Comparison of ENCODE assay signal across 21 cellular contexts in genomic region chr11:19511066-19511412, GRCh38.
DNase-seq lines count a peak whose midpoint lies in the region; ATAC-seq and TF ChIP-seq lines count a peak whose summit lies in the region.
"Had no signal": no experiment of that assay in that cellular context is flagged by ENCODE, and none has a peak within 500 bp of the region (broad histone marks: within the 10 kb centered on the region; RNA-seq: fewer than 3 reads in every experiment).

No MANE protein-coding gene starts in this region.

- no peak for ATAC-seq in GM21528 (IDR thresholded peaks at IDR 0.05; ENCODE audit: low FRiP score, unreplicated experiment)
- ATAC-seq: K562; mucosa of descending colon; stimulated activated naive CD8-positive, alpha-beta T cell treated with anti-CD3 and anti-CD28 coated beads, Interleukin-15, Interleukin-2, amounts not matched to agents 100 U/mL and 50 U/mL, for 24 hours had no signal

- H2AFZ ChIP-seq in mesenchymal stem cell (ENCODE audit: low read depth, low read length) = no peak overlapping the region
- H2AFZ ChIP-seq: PC-9 had no signal

- no peak for TF ChIP-seq CTCF in thyroid gland (IDR thresholded peaks at IDR 0.05)

- no peak for TF ChIP-seq POLR2A in thyroid gland (IDR thresholded peaks at IDR 0.05)

- DNase-seq in adipocyte (ENCODE audit: low read depth) (no peak), dermis blood vessel endothelial cell (peak; percentile 2), mesenchymal stem cell (no peak), thyroid gland (no peak), SJCRH30 (no peak), SW 1271 (lab: John Stamatoyannopoulos, UW) (no peak)
- DNase-seq: activated CD4-positive, alpha-beta T cell treated with anti-CD3 and anti-CD28 coated beads, Interleukin-2, amount 10 ng/mL, durations not matched to agents 24 days and 14 days; activated naive CD4-positive, alpha-beta T cell treated with Interleukin-2 at 50 U/mL for 16 hours; Calu3; NCI-H526; NK-92 treated with Interleukin-12 subunit alpha and Interleukin-12 subunit beta, amount 100 ng/mL, for 24 hours; PC-9; stimulated activated naive CD8-positive, alpha-beta T cell treated with anti-CD3 and anti-CD28 coated beads, Interleukin-15, Interleukin-2, amounts not matched to agents 100 U/mL and 50 U/mL, for 24 hours; T1000; WERI-Rb-1 had no signal

- H3K9ac ChIP-seq in adipocyte (ENCODE audit: low read length) = peak overlapping the region; percentile 9
- peak overlapping the region; percentile 3 for H3K9ac ChIP-seq in mesenchymal stem cell (ENCODE audit: low read length)

- H3K4me3 ChIP-seq in adipocyte (ENCODE audit: low read length) (peak overlapping the region; percentile 20), mesenchymal stem cell (ENCODE audit: insufficient read depth in 1 of 2, low read depth in 1 of 2, low read length in 2 of 2) (peak overlapping the region in 1 of 2 experiments; percentile 20), thyroid gland (replicated peaks in 1 of 3) (no peak overlapping the region), SJCRH30 (no peak overlapping the region)
- H3K4me3 ChIP-seq: cardiac muscle cell, K562, lower lobe of right lung, mucosa of descending colon, PC-9, transverse colon had no signal

- H3K27me3 ChIP-seq in adipocyte (replicated peaks; ENCODE audit: control insufficient read depth, insufficient read depth, low read length) = no peaks in the 10 kb centered on the region
- H3K27me3 ChIP-seq in mesenchymal stem cell (ENCODE audit: control insufficient read depth in 1 of 2, insufficient read depth in 1 of 2, low read length in 2 of 2) = peaks cover 0 to 58% of the 10 kb centered on the region in 2 experiments
- no peaks in the 10 kb centered on the region for H3K27me3 ChIP-seq in thyroid gland
- H3K27me3 ChIP-seq in SJCRH30 = no peaks in the 10 kb centered on the region

- H2BK5ac ChIP-seq in mesenchymal stem cell (ENCODE audit: low read depth, low read length, poor library complexity, severe bottlenecking) = no peak overlapping the region

- intact Hi-C loops in thyroid gland (cut with DNase I) = no loop called here

- no peak overlapping the region for H3K4me2 ChIP-seq in mesenchymal stem cell (ENCODE audit: low read length, poor library complexity, severe bottlenecking)
- H3K4me2 ChIP-seq: PC-9 had no signal

- H3K4ac ChIP-seq in mesenchymal stem cell (ENCODE audit: low read depth in 1 of 2, low read length in 2 of 2) = peak overlapping the region in 1 of 2 experiments; percentile 68

- H2AK5ac ChIP-seq in mesenchymal stem cell (ENCODE audit: low read length, severe bottlenecking) = no peak overlapping the region

- peak overlapping the region in 1 of 2 experiments; percentile 59 for H2BK12ac ChIP-seq in mesenchymal stem cell (ENCODE audit: low read length in 2 of 2)

- H2BK120ac ChIP-seq in mesenchymal stem cell (ENCODE audit: low read depth, low read length) = no peak overlapping the region

- peak overlapping the region in 1 of 2 experiments; percentile 83 for H3K14ac ChIP-seq in mesenchymal stem cell (ENCODE audit: low read length in 2 of 2)

- H4K91ac ChIP-seq in mesenchymal stem cell (ENCODE audit: low read length) = no peak overlapping the region

- no peak overlapping the region for H3K23ac ChIP-seq in mesenchymal stem cell (ENCODE audit: low read length in 2 of 2)

- 84% methylated on average over 1 of the region's 1 CpG for WGBS in mesenchymal stem cell
- 42 to 61% methylated on average over 1 of the region's 1 CpG for WGBS in thyroid gland, 2 donors

- no peaks in the 10 kb centered on the region for H3K79me1 ChIP-seq in mesenchymal stem cell (replicated peaks; ENCODE audit: low read length, poor library complexity, severe bottlenecking)

- H3K36me3 ChIP-seq in adipocyte (ENCODE audit: control insufficient read depth, insufficient read depth, low read length, severe bottlenecking) = no peaks in the 10 kb centered on the region
- no peaks in the 10 kb centered on the region for H3K36me3 ChIP-seq in mesenchymal stem cell (ENCODE audit: control insufficient read depth in 1 of 2, insufficient read depth in 2 of 2, low read depth in 1 of 2, low read length in 2 of 2)
- no peaks in the 10 kb centered on the region for H3K36me3 ChIP-seq in thyroid gland
- H3K36me3 ChIP-seq in SJCRH30 = no peaks in the 10 kb centered on the region
- H3K36me3 ChIP-seq: cardiac muscle cell, lower lobe of right lung, transverse colon, WERI-Rb-1 had no signal

- H3K27ac ChIP-seq in mesenchymal stem cell (ENCODE audit: low read length, poor library complexity, severe bottlenecking) (no peak overlapping the region), thyroid gland (peak overlapping the region; percentile 65 to 85 (median 73)), SJCRH30 (no peak overlapping the region)
- H3K27ac ChIP-seq: cardiac muscle cell, PC-9, transverse colon, WERI-Rb-1 had no signal

- H3K18ac ChIP-seq in mesenchymal stem cell (ENCODE audit: low read depth in 1 of 2, low read length in 2 of 2) = peak overlapping the region in 1 of 2 experiments; percentile 16

- H2BK15ac ChIP-seq in mesenchymal stem cell (ENCODE audit: low read depth, poor library complexity, severe bottlenecking) = no peak overlapping the region

- no peak overlapping the region for H4K8ac ChIP-seq in mesenchymal stem cell (ENCODE audit: low read length)

- H3K9me3 ChIP-seq in adipocyte (ENCODE audit: control insufficient read depth, low read length) = no peaks in the 10 kb centered on the region
- no peaks in the 10 kb centered on the region for H3K9me3 ChIP-seq in mesenchymal stem cell (ENCODE audit: control insufficient read depth, low read length)
- H3K9me3 ChIP-seq in thyroid gland = no peaks in the 10 kb centered on the region
- H3K9me3 ChIP-seq in SJCRH30 (replicated peaks) = no peaks in the 10 kb centered on the region
- H3K9me3 ChIP-seq: lower lobe of right lung, mucosa of descending colon, transverse colon had no signal

- H3K4me1 ChIP-seq in adipocyte (ENCODE audit: control insufficient read depth, insufficient read depth, low read length) = peaks cover 53% of the 10 kb centered on the region
- peaks cover 2% of the 10 kb centered on the region for H3K4me1 ChIP-seq in mesenchymal stem cell (ENCODE audit: control insufficient read depth, insufficient read depth, low read depth, low read length)
- H3K4me1 ChIP-seq in thyroid gland = peaks cover 34 to 38% of the 10 kb centered on the region in 2 donors
- H3K4me1 ChIP-seq in SJCRH30 = peaks cover 51% of the 10 kb centered on the region
- H3K4me1 ChIP-seq: transverse colon had no signal

Comparison
In these comparisons a context has a peak if more than half of its experiments do, and no peak if none do; other contexts are left out.
1. H3K27ac ChIP-seq: peak in thyroid gland (3 of 3); none in mesenchymal stem cell (single experiment) and SJCRH30 (single experiment).